In genomic region chr16:29790183-29790948, GRCh38 we compare ENCODE assay signal across 8 cellular contexts. TPM values are rescaled to one million over a fixed set of nuclear protein-coding genes. Genes with fewer than 3 reads are reported as not detected.
DNase-seq lines count a peak whose midpoint lies in the region; ATAC-seq, FAIRE-seq and TF ChIP-seq lines count a peak whose summit lies in the region.

Gene KIF22 (plus strand): TSS chr16:29790751. CDS start chr16:29790760, 9 bp downstream.

- peaks cover 12% of the 10 kb centered on the region for H3K36me3 Mint-ChIP-seq in T-cell
- peaks cover 15% of the 10 kb centered on the region for H3K36me3 Mint-ChIP-seq in type B pancreatic cell

- CTCF ChIA-PET in T-cell (lab: Charles Lee): interaction anchor here (0.6 to 2.6 kb wide), 14 partner anchors 9 to 840 kb away, joined by 3 to 14 read pairs (median 4); partner anchors contain the start of genes C16orf54 (in 1 of the 2), MVP (in 1 of the 2), NFATC2IP (in 1 of the 2) and PAGR1 (in 1 of the 2)

- peak; percentile 99 for DNase-seq in GM12892 (ENCODE audit: insufficient read length)
- peak; percentile 91 for DNase-seq in NCI-H1436 treated with DMSO at 0.1 percent for 48 hours (lab: John Stamatoyannopoulos, UW)
- peak; percentile 99 to 100 (median 99) for DNase-seq in T-cell
- DNase-seq in cardiac septum (ENCODE audit: low spot score): peak; percentile 100
- DNase-seq in pons (ENCODE audit: low spot score): peak; percentile 98
- DNase-seq in type B pancreatic cell (ENCODE audit: extremely low spot score, unreplicated experiment): peak; percentile 100

- H3K27me3 Mint-ChIP-seq in T-cell (no peaks in the 10 kb centered on the region), type B pancreatic cell (no peaks in the 10 kb centered on the region)

- H3K4me1 Mint-ChIP-seq in T-cell (peaks cover 46 to 50% (median 48%) of the 10 kb centered on the region in 3 donors), type B pancreatic cell (ENCODE audit: unreplicated experiment) (peaks cover 24% of the 10 kb centered on the region)

- H3K4me3 Mint-ChIP-seq in T-cell: peak within 1 kb of the TSS; percentile 93 to 98 (median 98)
- H3K4me3 Mint-ChIP-seq in type B pancreatic cell: peak within 1 kb of the TSS; percentile 98

- WGBS in adipose tissue, 3 donors: 1% methylated on average over 63 to 67 of the region's 67 CpGs

- intact Hi-C loops in cardiac septum (cut with DNase I): loop anchor here (1.0 kb wide), 3 partner anchors 15 to 73 kb away; partner anchors contain the start of gene CDIPT

- no peaks in the 10 kb centered on the region for H3K9me3 Mint-ChIP-seq in T-cell
- H3K9me3 Mint-ChIP-seq in type B pancreatic cell: no peaks in the 10 kb centered on the region

- H3K27ac Mint-ChIP-seq in T-cell: peak within 1 kb of the TSS; percentile 98 to 99
- H3K27ac Mint-ChIP-seq in type B pancreatic cell: peak within 1 kb of the TSS; percentile 99

- peak; percentile 84 for TF ChIP-seq CTCF in type B pancreatic cell (conservative IDR thresholded peaks at IDR 0.05)

- POLR2A ChIA-PET in T-cell (lab: Charles Lee): interaction anchor here (0.6 to 1.6 kb wide), 8 partner anchors 14 to 52 kb away, joined by 3 to 10 read pairs (median 4); partner anchors contain the start of gene PAGR1 (in 1 of the 2)

- FAIRE-seq in GM12892 (lab: Jason Lieb, UNC): peak; percentile 90

- peak; percentile 89 for TF ChIP-seq POLR2A in GM12892 (IDR thresholded peaks at IDR 0.05; ENCODE audit: low read depth, low read length)

- ATAC-seq in HG02852 (IDR thresholded peaks at IDR 0.05; ENCODE audit: unreplicated experiment) (peak; percentile 91), T-cell (replicated peaks in 1 of 4) (peak; percentile 93 to 97 (median 96))

- no peak within 1 kb of the TSS for H3K27ac ChIP-seq in adipose tissue (ENCODE audit: low read depth, low read length)

RNA-seq across cellular contexts. Expression of gene KIF22, which starts in this region (rescaled TPM):
- 43.2 TPM for polyA plus RNA-seq in GM12892 (2012; ENCODE audit: missing spikeins)
- total RNA-seq in T-cell: 10 to 100 TPM; 84.1 to 95.2 (median 84.9) TPM
- polyA plus RNA-seq in adipose tissue: 10 to 100 TPM; 19.7 to 32.1 (median 29.8) TPM
- total RNA-seq in cardiac septum: 21.8 TPM
- 54.8 and 112 TPM in 2 replicates for total RNA-seq in type B pancreatic cell (ENCODE audit: low replicate concordance)
